In genomic region chrX:8005678-8006347, GRCh38 we compare ENCODE assay signal across 21 cellular contexts.
DNase-seq lines count a peak whose midpoint lies in the region; ATAC-seq and TF ChIP-seq lines count a peak whose summit lies in the region.
"Had no signal": no experiment of that assay in that cellular context is flagged by ENCODE, and none has a peak within 500 bp of the region (broad histone marks: within the 10 kb centered on the region; RNA-seq: fewer than 3 reads in every experiment).

No MANE protein-coding gene starts in this region.

- intact Hi-C loops in natural killer cell (cut with micrococcal nuclease) (no loop called here), lower lobe of right lung (cut with DNase I) (no loop called here)

- H3K27me3 Mint-ChIP-seq in natural killer cell (ENCODE audit: low read depth in 2 of 2): no peaks in the 10 kb centered on the region
- H3K27me3 Mint-ChIP-seq in natural killer cell treated with Interleukin-12 subunit alpha and Interleukin-12 subunit beta and Interleukin-15 and Interleukin-18, amount 100 ng/mL, for 72 hours: peaks cover 0 to 2% of the 10 kb centered on the region in 2 donors
- no peaks in the 10 kb centered on the region for H3K27me3 Mint-ChIP-seq in central memory CD8-positive, alpha-beta T cell

- H3K9me3 ChIP-seq in lower lobe of right lung: no peaks in the 10 kb centered on the region
- H3K9me3 ChIP-seq: BE2C, Peyer's patch, SJCRH30 had no signal

- peaks cover 6 to 10% of the 10 kb centered on the region in 2 donors for H3K4me1 Mint-ChIP-seq in natural killer cell
- peaks cover 0 to 7% of the 10 kb centered on the region in 2 donors for H3K4me1 Mint-ChIP-seq in natural killer cell treated with Interleukin-12 subunit alpha and Interleukin-12 subunit beta and Interleukin-15 and Interleukin-18, amount 100 ng/mL, for 72 hours (ENCODE audit: low read depth in 2 of 2)
- H3K4me1 Mint-ChIP-seq in central memory CD8-positive, alpha-beta T cell: no peaks in the 10 kb centered on the region

- no peak overlapping the region for H3K4me3 ChIP-seq in lower lobe of right lung
- H3K4me3 ChIP-seq: Peyer's patch, SJCRH30 had no signal

- H3K4me3 Mint-ChIP-seq in natural killer cell: peak overlapping the region; percentile 56
- H3K4me3 Mint-ChIP-seq in natural killer cell treated with Interleukin-12 subunit alpha and Interleukin-12 subunit beta and Interleukin-15 and Interleukin-18, amount 100 ng/mL, for 72 hours: no peak overlapping the region
- H3K4me3 Mint-ChIP-seq in central memory CD8-positive, alpha-beta T cell: no peak overlapping the region

- no peaks in the 10 kb centered on the region for H3K36me3 Mint-ChIP-seq in natural killer cell
- H3K36me3 Mint-ChIP-seq in natural killer cell treated with Interleukin-12 subunit alpha and Interleukin-12 subunit beta and Interleukin-15 and Interleukin-18, amount 100 ng/mL, for 72 hours: no peaks in the 10 kb centered on the region
- H3K36me3 Mint-ChIP-seq in central memory CD8-positive, alpha-beta T cell (ENCODE audit: insufficient read depth): no peaks in the 10 kb centered on the region

- DNase-seq in natural killer cell: no peak
- no peak for DNase-seq in natural killer cell treated with Interleukin-12 subunit alpha and Interleukin-12 subunit beta and Interleukin-15 and Interleukin-18, amount 100 ng/mL, for 72 hours (ENCODE audit: low spot score)
- DNase-seq in central memory CD8-positive, alpha-beta T cell (ENCODE audit: low spot score in 2 of 2): no peak
- DNase-seq in lower lobe of right lung: no peak
- DNase-seq in HK-2 (ENCODE audit: unreplicated experiment): no peak
- no peak for DNase-seq in dermis blood vessel endothelial cell
- DNase-seq in cerebellar cortex (ENCODE audit: low spot score): no peak
- DNase-seq: BE2C, EL, GF-D8, GOT3, HCEC 1CT, IMR-90, NCI-H1105 treated with DMSO at 0.1 percent for 48 hours, NCI-H187, NCI-H2107, NCI-H446 treated with DMSO at 0.1 percent for 48 hours, NCI-H82, Peyer's patch, SJCRH30 had no signal

- no peaks in the 10 kb centered on the region for H3K9me3 Mint-ChIP-seq in natural killer cell
- H3K9me3 Mint-ChIP-seq in natural killer cell treated with Interleukin-12 subunit alpha and Interleukin-12 subunit beta and Interleukin-15 and Interleukin-18, amount 100 ng/mL, for 72 hours: no peaks in the 10 kb centered on the region
- no peaks in the 10 kb centered on the region for H3K9me3 Mint-ChIP-seq in central memory CD8-positive, alpha-beta T cell

- peak in 2 of 3 donors; percentile 38 to 73 for ATAC-seq in natural killer cell
- no peak for ATAC-seq in natural killer cell treated with Interleukin-12 subunit alpha and Interleukin-12 subunit beta and Interleukin-15 and Interleukin-18, amount 100 ng/mL, for 72 hours
- no peak for ATAC-seq in central memory CD8-positive, alpha-beta T cell (replicated peaks; ENCODE audit: extremely low read depth, poor library complexity, severe bottlenecking)
- peak in 1 of 2 donors; percentile 92 for ATAC-seq in lower lobe of right lung

- peak overlapping the region; percentile 58 to 72 for H3K27ac Mint-ChIP-seq in natural killer cell
- H3K27ac Mint-ChIP-seq in natural killer cell treated with Interleukin-12 subunit alpha and Interleukin-12 subunit beta and Interleukin-15 and Interleukin-18, amount 100 ng/mL, for 72 hours: no peak overlapping the region
- H3K27ac Mint-ChIP-seq in central memory CD8-positive, alpha-beta T cell (ENCODE audit: low read depth): peak overlapping the region; percentile 44

- TF ChIP-seq CTCF in natural killer cell (IDR thresholded peaks at IDR 0.05) (no peak), lower lobe of right lung (IDR thresholded peaks at IDR 0.05) (no peak)

- H3K27me3 ChIP-seq in lower lobe of right lung (ENCODE audit: low read depth): no peaks in the 10 kb centered on the region
- H3K27me3 ChIP-seq: BE2C, Peyer's patch, SJCRH30 had no signal

- no peaks in the 10 kb centered on the region for H3K4me1 ChIP-seq in lower lobe of right lung
- H3K4me1 ChIP-seq: BE2C, Peyer's patch, SJCRH30 had no signal

- no peaks in the 10 kb centered on the region for H3K36me3 ChIP-seq in lower lobe of right lung
- H3K36me3 ChIP-seq: BE2C, Peyer's patch, SJCRH30 had no signal

- H3K27ac ChIP-seq in lower lobe of right lung: peak overlapping the region; percentile 41
- H3K27ac ChIP-seq: KMS-11, Peyer's patch, SJCRH30 had no signal

Comparison
In these comparisons a context has a peak if more than half of its experiments do, and no peak if none do; other contexts are left out.
1. ATAC-seq: peak in natural killer cell (2 of 3); none in natural killer cell treated with Interleukin-12 subunit alpha and Interleukin-12 subunit beta and Interleukin-15 and Interleukin-18, amount 100 ng/mL, for 72 hours (0 of 2) and central memory CD8-positive, alpha-beta T cell (single experiment).
2. H3K27ac Mint-ChIP-seq: peak in natural killer cell (2 of 2) and central memory CD8-positive, alpha-beta T cell (single experiment); none in natural killer cell treated with Interleukin-12 subunit alpha and Interleukin-12 subunit beta and Interleukin-15 and Interleukin-18, amount 100 ng/mL, for 72 hours (0 of 2).